In the genomic region with DNA sequence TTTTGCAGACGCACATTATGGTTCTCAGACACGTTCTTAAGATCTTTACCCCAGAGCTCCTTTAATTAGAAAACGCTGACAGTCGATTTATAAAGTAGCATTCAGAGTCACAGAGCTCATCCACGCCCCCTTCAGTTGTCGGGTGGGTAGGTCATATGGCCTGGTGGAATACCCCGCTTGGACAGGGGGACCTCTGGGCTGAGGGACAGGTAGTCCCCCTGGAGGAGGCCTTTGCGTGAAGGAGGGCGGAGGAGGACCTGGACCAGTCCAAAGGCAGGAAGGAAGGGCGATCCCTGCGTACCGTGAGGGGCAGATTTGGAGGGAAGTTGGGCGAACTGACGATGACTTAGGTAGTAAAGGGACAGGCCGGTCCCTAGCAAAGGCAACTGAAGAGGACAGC, we compare ENCODE assay signal across 10 cellular contexts. TPM values are rescaled to one million over a fixed set of nuclear protein-coding genes. Genes with fewer than 3 reads are reported as not detected.
DNase-seq lines count a peak whose midpoint lies in the region; ATAC-seq, FAIRE-seq and TF ChIP-seq lines count a peak whose summit lies in the region.
"Had no signal": no experiment of that assay in that cellular context is flagged by ENCODE, and none has a peak within 500 bp of the region (broad histone marks: within the 10 kb centered on the region; RNA-seq: fewer than 3 reads in every experiment).

No MANE protein-coding gene starts in this region.

- H3K36me3 ChIP-seq in Loucy (ENCODE audit: insufficient read depth, low read length) = peaks cover 47% of the 10 kb centered on the region
- no peaks in the 10 kb centered on the region for H3K36me3 ChIP-seq in breast epithelium
- H3K36me3 ChIP-seq in keratinocyte (ENCODE audit: control insufficient read depth in 2 of 2, extremely low read depth in 1 of 2, insufficient read depth in 2 of 2, low read length in 2 of 2) = peaks cover 26 to 33% of the 10 kb centered on the region in 2 experiments
- peaks cover 5% of the 10 kb centered on the region for H3K36me3 ChIP-seq in smooth muscle cell (ENCODE audit: low read depth)

- no peak for TF ChIP-seq POLR2A in breast epithelium (IDR thresholded peaks at IDR 0.05)

- H4K20me1 ChIP-seq in Loucy (ENCODE audit: insufficient read depth, low read length, poor library complexity, severe bottlenecking) = peaks cover 6% of the 10 kb centered on the region
- no peaks in the 10 kb centered on the region for H4K20me1 ChIP-seq in keratinocyte (ENCODE audit: control insufficient read depth, extremely low read depth, insufficient read depth, low read length)
- H4K20me1 ChIP-seq in smooth muscle cell (ENCODE audit: low read depth) = peaks cover 61% of the 10 kb centered on the region

- H3F3A ChIP-seq in Loucy (ENCODE audit: low read depth) = no peaks in the 10 kb centered on the region; the same call in 1 of the 2 replicates
- peaks cover 25% of the 10 kb centered on the region for H3F3A ChIP-seq in smooth muscle cell (ENCODE audit: low read depth)

- H3K4me2 ChIP-seq in Loucy (ENCODE audit: low read depth, low read length, poor library complexity, severe bottlenecking) (no peak overlapping the region), keratinocyte (ENCODE audit: control insufficient read depth, extremely low read depth, insufficient read depth, low read depth, low read length) (peak overlapping the region; percentile 87), smooth muscle cell (peak overlapping the region; percentile 65)

- H3K9me2 ChIP-seq in Loucy (replicated peaks; ENCODE audit: low read depth, low read length) = no peaks in the 10 kb centered on the region

- H3K4me1 ChIP-seq in Loucy (ENCODE audit: insufficient read depth, low read length, poor library complexity, severe bottlenecking) (no peaks in the 10 kb centered on the region), breast epithelium (no peaks in the 10 kb centered on the region), keratinocyte (ENCODE audit: control insufficient read depth, extremely low read depth, insufficient read depth, low read length) (peaks cover 24% of the 10 kb centered on the region), smooth muscle cell (ENCODE audit: low read depth) (peaks cover 7% of the 10 kb centered on the region)

- H3K27me3 ChIP-seq in Loucy (ENCODE audit: insufficient read depth, low read length, poor library complexity, severe bottlenecking) = no peaks in the 10 kb centered on the region
- H3K27me3 ChIP-seq in breast epithelium = no peaks in the 10 kb centered on the region
- no peaks in the 10 kb centered on the region for H3K27me3 ChIP-seq in keratinocyte (ENCODE audit: control insufficient read depth, extremely low read depth, insufficient read depth, low read length)
- H3K27me3 ChIP-seq in smooth muscle cell (ENCODE audit: low read depth) = no peaks in the 10 kb centered on the region
- H3K27me3 ChIP-seq: upper lobe of left lung had no signal

- TF ChIP-seq CTCF in Loucy (conservative IDR thresholded peaks at IDR 0.05; ENCODE audit: low read length) (peak; percentile 22; the same call in 1 of the 2 replicates), breast epithelium (IDR thresholded peaks at IDR 0.05) (no peak), keratinocyte (optimal IDR thresholded peaks at IDR 0.05 in 1 of 3, IDR thresholded peaks at IDR 0.05 in 1 of 3, conservative IDR thresholded peaks at IDR 0.05 in 1 of 3; ENCODE audit: extremely low read depth in 1 of 3, insufficient read depth in 2 of 3, low read length in 3 of 3) (peak in 1 of 3 experiments; percentile 15), smooth muscle cell (IDR thresholded peaks at IDR 0.05; ENCODE audit: borderline replicate concordance, insufficient read depth, poor library complexity, severe bottlenecking) (no peak)

- H3K4me3 ChIP-seq in Loucy (ENCODE audit: low read length, poor library complexity, severe bottlenecking) (no peak overlapping the region), breast epithelium (peak overlapping the region in 2 of 3 donors; percentile 65 to 68), keratinocyte (ENCODE audit: control insufficient read depth in 2 of 3, extremely low read depth in 1 of 3, insufficient read depth in 2 of 3, low read depth in 1 of 3, low read length in 3 of 3) (peak overlapping the region in 1 of 3 experiments; percentile 71), smooth muscle cell (no peak overlapping the region)

- no peaks in the 10 kb centered on the region for H3K9me1 ChIP-seq in keratinocyte (ENCODE audit: control insufficient read depth, extremely low read depth, insufficient read depth, low read length)

- peak overlapping the region; percentile 73 to 83 for H3K27ac ChIP-seq in breast epithelium
- peak overlapping the region; percentile 29 for H3K27ac ChIP-seq in keratinocyte (ENCODE audit: control insufficient read depth, insufficient read depth, low read length)
- H3K27ac ChIP-seq in smooth muscle cell (ENCODE audit: low read depth) = no peak overlapping the region
- H3K27ac ChIP-seq: upper lobe of left lung had no signal

- 73% methylated on average over 15 of the region's 15 CpGs for WGBS in smooth muscle cell (ENCODE audit: low lambda C conversion rate)

- DNase-seq in breast epithelium (ENCODE audit: low spot score in 2 of 2) (no peak), keratinocyte (ENCODE audit: low read depth, low spot score) (no peak), smooth muscle cell (lab: John Stamatoyannopoulos, UW; ENCODE audit: unreplicated experiment) (no peak), DMS153 (lab: John Stamatoyannopoulos, UW) (no peak), NCI-H524 treated with DMSO at 0.1 percent for 48 hours (lab: John Stamatoyannopoulos, UW) (no peak)
- DNase-seq in activated CD4-positive, alpha-beta T cell treated with anti-CD3 and anti-CD28 coated beads, Interleukin-2, amount 50 U/mL, for 4 hours = no peak
- DNase-seq: DMS 273 treated with DMSO at 0.1 percent for 48 hours, upper lobe of left lung had no signal

- H3K9ac ChIP-seq in Loucy (ENCODE audit: low read depth, low read length, poor library complexity, severe bottlenecking) = no peak overlapping the region
- peak overlapping the region; percentile 56 for H3K9ac ChIP-seq in keratinocyte (ENCODE audit: control insufficient read depth, extremely low read depth, insufficient read depth, low read length)
- no peak overlapping the region for H3K9ac ChIP-seq in smooth muscle cell (ENCODE audit: low read depth)

- no peaks in the 10 kb centered on the region for H3K79me2 ChIP-seq in Loucy (ENCODE audit: insufficient read depth, low read length)
- no peaks in the 10 kb centered on the region for H3K79me2 ChIP-seq in keratinocyte (ENCODE audit: control insufficient read depth, insufficient read depth, low read length)
- no peaks in the 10 kb centered on the region for H3K79me2 ChIP-seq in smooth muscle cell (ENCODE audit: low read depth)

- intact Hi-C loops in breast epithelium (cut with DNase I; ENCODE audit: low total_unique reads) = loop anchor here (10.0 kb wide), 1 partner anchor 107 kb away; a partner anchor contains a TSS

- dilution Hi-C loops in keratinocyte (cut with MboI; ENCODE audit: extremely low pct_ligation_motif_present, low sequenced_read_pairs) = no loop called here

- ATAC-seq in HG03565 (IDR thresholded peaks at IDR 0.05; ENCODE audit: unreplicated experiment) = no peak

- H3K9me3 ChIP-seq in Loucy (ENCODE audit: insufficient read depth, low read depth, low read length) (0 out of 2 replicates have a peak, but pooled peaks cover 3% of the 10 kb centered on the region), breast epithelium (no peaks in the 10 kb centered on the region), keratinocyte (ENCODE audit: control insufficient read depth, low read depth, low read length) (peaks cover 1% of the 10 kb centered on the region), smooth muscle cell (replicated peaks; ENCODE audit: low read depth) (peaks cover 3% of the 10 kb centered on the region)
- H3K9me3 ChIP-seq: upper lobe of left lung had no signal

- H2AFZ ChIP-seq in Loucy (ENCODE audit: low read length) = no peak overlapping the region
- no peak overlapping the region for H2AFZ ChIP-seq in keratinocyte (ENCODE audit: control insufficient read depth, low read length)
- no peak overlapping the region for H2AFZ ChIP-seq in smooth muscle cell (ENCODE audit: low read depth)

- no peak for FAIRE-seq in keratinocyte (lab: Jason Lieb, UNC)

RNA-seq across cellular contexts. Expression of a gene that starts 20.5 kb away (rescaled TPM):
- total RNA-seq in breast epithelium = 10 to 100 TPM; 31.8 to 61.6 (median 52.2) TPM
- 99.0 to 117 TPM (median 110 TPM) in 3 replicates for polyA plus RNA-seq in keratinocyte
- 76.9 TPM for polyA plus RNA-seq in keratinocyte (2011; ENCODE audit: low read depth)
- polyA plus RNA-seq in keratinocyte (2011; cell fraction: cytosol; rRNA removed) = 78.8 and 128 TPM in 2 replicates
- polyA plus RNA-seq in keratinocyte (2011; cell fraction: nucleus; rRNA removed) = 94.7 and 121 TPM in 2 replicates
- 53.7 and 126 TPM in 2 replicates for polyA plus RNA-seq in keratinocyte (2012; ENCODE audit: low replicate concordance)
- 88.7 to 145 TPM (median 99.3 TPM) in 3 replicates for polyA minus RNA-seq in keratinocyte
- polyA minus RNA-seq in keratinocyte (2011; cell fraction: cytosol; rRNA and poly(A)+ RNA removed) = 240 TPM
- 117 and 165 TPM in 2 replicates for polyA minus RNA-seq in keratinocyte (2011; cell fraction: nucleus; rRNA and poly(A)+ RNA removed)
- total RNA-seq in smooth muscle cell = 75.8 and 83.8 TPM in 2 replicates
- polyA plus RNA-seq in smooth muscle cell = 73.6 and 107 TPM in 2 replicates

RNA-seq across cellular contexts. Expression of a gene that starts 29.5 kb away (rescaled TPM):
- total RNA-seq in breast epithelium (1 to 10 TPM; 1.8 to 2.5 (median 2.3) TPM), smooth muscle cell (0.58 TPM in 1 of 2 replicates, not detected in the other)
- polyA plus RNA-seq in keratinocyte (1.9 to 2.5 TPM (median 2.0 TPM) in 3 replicates), smooth muscle cell (0.16 and 1.3 TPM in 2 replicates)
- polyA plus RNA-seq in keratinocyte (2011; ENCODE audit: low read depth) = 0.64 TPM
- 1.6 and 2.1 TPM in 2 replicates for polyA plus RNA-seq in keratinocyte (2011; cell fraction: cytosol; rRNA removed)
- 1.4 and 1.9 TPM in 2 replicates for polyA plus RNA-seq in keratinocyte (2011; cell fraction: nucleus; rRNA removed)
- polyA plus RNA-seq in keratinocyte (2012; ENCODE audit: low replicate concordance) = 1.2 and 2.1 TPM in 2 replicates
- 0.42 TPM in 1 of 3 replicates, not detected in the others for polyA minus RNA-seq in keratinocyte
- not detected for polyA minus RNA-seq in keratinocyte (2011; cell fraction: cytosol; rRNA and poly(A)+ RNA removed)
- polyA minus RNA-seq in keratinocyte (2011; cell fraction: nucleus; rRNA and poly(A)+ RNA removed) = not detected in 2 replicates

RNA-seq across cellular contexts. Expression of a gene that starts 30.9 kb away (rescaled TPM):
- total RNA-seq in breast epithelium (10 to 100 TPM in 1 of 3 donors, 1 to 10 TPM in 2; 5.9 to 15.1 (median 7.2) TPM), smooth muscle cell (6.3 and 20.5 TPM in 2 replicates)
- polyA plus RNA-seq in keratinocyte (8.5 to 13.6 TPM (median 12.2 TPM) in 3 replicates), smooth muscle cell (24.4 and 28.0 TPM in 2 replicates)
- polyA plus RNA-seq in keratinocyte (2011; ENCODE audit: low read depth) = 4.5 TPM
- polyA plus RNA-seq in keratinocyte (2011; cell fraction: cytosol; rRNA removed) = 7.2 and 12.4 TPM in 2 replicates
- polyA plus RNA-seq in keratinocyte (2011; cell fraction: nucleus; rRNA removed) = 6.7 and 10.0 TPM in 2 replicates
- 7.5 and 15.7 TPM in 2 replicates for polyA plus RNA-seq in keratinocyte (2012; ENCODE audit: low replicate concordance)
- 5.7 to 20.4 TPM (median 8.5 TPM) in 3 replicates for polyA minus RNA-seq in keratinocyte
- polyA minus RNA-seq in keratinocyte (2011; cell fraction: cytosol; rRNA and poly(A)+ RNA removed) = 21.7 TPM
- polyA minus RNA-seq in keratinocyte (2011; cell fraction: nucleus; rRNA and poly(A)+ RNA removed) = 6.4 and 13.0 TPM in 2 replicates

RNA-seq across cellular contexts. Expression of a gene that starts 56.9 kb away (rescaled TPM):
- total RNA-seq in breast epithelium = 10 to 100 TPM in 1 of 3 donors, 1 to 10 TPM in 2; 6.6 to 11.4 (median 7.2) TPM
- polyA plus RNA-seq in keratinocyte = 11.9 to 16.5 TPM (median 16.5 TPM) in 3 replicates
- polyA plus RNA-seq in keratinocyte (2011; ENCODE audit: low read depth) = 1.5 TPM
- 17.6 and 18.3 TPM in 2 replicates for polyA plus RNA-seq in keratinocyte (2011; cell fraction: cytosol; rRNA removed)
- 16.5 and 23.5 TPM in 2 replicates for polyA plus RNA-seq in keratinocyte (2011; cell fraction: nucleus; rRNA removed)
- polyA plus RNA-seq in keratinocyte (2012; ENCODE audit: low replicate concordance) = 5.5 and 11.4 TPM in 2 replicates
- 14.4 to 24.5 TPM (median 20.5 TPM) in 3 replicates for polyA minus RNA-seq in keratinocyte
- 9.2 TPM for polyA minus RNA-seq in keratinocyte (2011; cell fraction: cytosol; rRNA and poly(A)+ RNA removed)
- polyA minus RNA-seq in keratinocyte (2011; cell fraction: nucleus; rRNA and poly(A)+ RNA removed) = 5.6 and 10.1 TPM in 2 replicates
- 6.2 and 8.8 TPM in 2 replicates for total RNA-seq in smooth muscle cell
- 10.3 and 13.3 TPM in 2 replicates for polyA plus RNA-seq in smooth muscle cell

RNA-seq across cellular contexts. Expression of a gene that starts 59.9 kb away (rescaled TPM):
- total RNA-seq in breast epithelium (100 to 1,000 TPM in 1 of 3 donors, 10 to 100 TPM in 2; 29.8 to 109 (median 38.4) TPM), smooth muscle cell (171 and 186 TPM in 2 replicates)
- polyA plus RNA-seq in keratinocyte (0.27 to 4.6 TPM (median 3.9 TPM) in 3 replicates), smooth muscle cell (178 and 299 TPM in 2 replicates)
- 7.5 TPM for polyA plus RNA-seq in keratinocyte (2011; ENCODE audit: low read depth)
- 1.2 and 2.5 TPM in 2 replicates for polyA plus RNA-seq in keratinocyte (2011; cell fraction: cytosol; rRNA removed)
- polyA plus RNA-seq in keratinocyte (2011; cell fraction: nucleus; rRNA removed) = 69.0 and 109 TPM in 2 replicates
- polyA plus RNA-seq in keratinocyte (2012; ENCODE audit: low replicate concordance) = 0.37 and 11.7 TPM in 2 replicates
- polyA minus RNA-seq in keratinocyte = 2.9 to 15.1 TPM (median 9.2 TPM) in 3 replicates
- polyA minus RNA-seq in keratinocyte (2011; cell fraction: cytosol; rRNA and poly(A)+ RNA removed) = 1.7 TPM
- 41.5 and 54.1 TPM in 2 replicates for polyA minus RNA-seq in keratinocyte (2011; cell fraction: nucleus; rRNA and poly(A)+ RNA removed)

Comparison
In these comparisons a context has a peak if more than half of its experiments do, and no peak if none do; other contexts are left out.
1. H3K4me3 ChIP-seq: peak in breast epithelium (2 of 3); none in Loucy (single experiment) and smooth muscle cell (single experiment).